Comparison of ENCODE assay signal across 1 cellular context in genomic region chr7:132708501-132708900, GRCh38.
TF ChIP-seq lines count a peak whose summit lies in the region.

No MANE protein-coding gene starts in this region.

TF ChIP-seq in K562, 482 proteins besides CTCF, POLR2A, EP300 and RAD21:
- TF ChIP-seq TFE3 (CRISPR knock-in tag; IDR thresholded peaks at IDR 0.05) (peak; percentile 88), ZNF174 (CRISPR knock-in tag; IDR thresholded peaks at IDR 0.05) (no peak)
